Comparison of ENCODE assay signal across 24 cellular contexts in the genomic region with DNA sequence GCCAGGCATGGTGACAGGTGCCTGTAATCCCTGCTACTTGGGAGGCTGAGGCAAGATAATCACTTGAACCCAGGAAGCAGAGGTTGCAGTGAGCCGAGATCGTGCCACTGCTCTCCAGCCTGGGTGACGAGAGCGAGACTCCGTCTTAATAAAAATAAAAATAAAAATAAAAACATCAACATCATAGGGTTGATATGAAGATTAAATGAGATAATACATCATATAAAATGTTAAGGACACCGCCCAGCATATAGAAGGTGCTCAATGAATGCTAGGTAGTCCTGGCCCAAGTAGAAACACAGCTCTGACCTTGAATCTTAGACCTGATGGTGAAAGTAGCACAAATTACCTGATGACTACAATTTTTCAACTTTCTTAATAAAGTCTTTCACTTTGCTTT.
"Had no signal": no experiment of that assay in that cellular context is flagged by ENCODE, and none has a peak within 500 bp of the region (broad histone marks: within the 10 kb centered on the region; RNA-seq: fewer than 3 reads in every experiment).

No MANE protein-coding gene starts in this region.

- H3K36me3 ChIP-seq: stomach, suprapubic skin, thoracic aorta, thyroid gland, tibial artery, tibial nerve, transverse colon, upper lobe of left lung, upper lobe of right lung, uterus, vagina had no signal

- H3K27me3 ChIP-seq: testis, upper lobe of left lung had no signal

- H3K4me3 ChIP-seq: stomach, suprapubic skin, testis, thoracic aorta, thyroid gland, tibial artery, tibial nerve, transverse colon, upper lobe of left lung, upper lobe of right lung, uterus, vagina had no signal

- DNase-seq: stimulated activated CD4-positive, alpha-beta T cell treated with anti-CD3 and anti-CD28 coated beads, Interleukin-2, amount 100 ng/mL, for 48 hours; stimulated activated CD4-positive, alpha-beta T cell treated with anti-CD3 and anti-CD28 coated beads, Interleukin-4, amount 100 ng/mL, for 1 hour; stimulated activated CD4-positive, alpha-beta T cell treated with anti-CD3 and anti-CD28 coated beads, Interleukin-4, amount 100 ng/mL, for 24 hours; stimulated activated CD4-positive, alpha-beta T cell treated with anti-CD3 and anti-CD28 coated beads, Interleukin-4, amount 100 ng/mL, for 4 hours; stimulated activated CD8-positive, alpha-beta memory T cell treated with anti-CD3 and anti-CD28 coated beads, Interleukin-4, amount 100 ng/mL, for 48 hours; stimulated activated naive B cell treated with anti-CD40 and anti-IgM and Interleukin-4, amounts not matched to agents 10 μg/mL and 1 μg/mL and 100 μg/mL, for 72 hours; stimulated activated naive CD4-positive, alpha-beta T cell; stimulated activated naive CD4-positive, alpha-beta T cell treated with Interleukin-2 at 50 U/mL for 16 hours; stimulated activated naive CD8-positive, alpha-beta T cell treated with anti-CD3 and anti-CD28 coated beads, Interleukin-15, amount 100 ng/mL, for 72 hours; stimulated activated naive CD8-positive, alpha-beta T cell treated with anti-CD3 and anti-CD28 coated beads, Interleukin-15, Interleukin-2, amounts not matched to agents 100 U/mL and 50 U/mL, for 24 hours; stomach; substantia nigra; testis; thyroid gland; tibial artery; transverse colon; trophoblast cell; upper lobe of left lung; upper lobe of right lung; uterus had no signal

- H3K4me1 ChIP-seq: stomach, suprapubic skin, testis, thyroid gland, tibial artery, tibial nerve, transverse colon, upper lobe of left lung, upper lobe of right lung, uterus, vagina had no signal

- H3K9me3 ChIP-seq: stomach, suprapubic skin, testis, thoracic aorta, thyroid gland, tibial artery, tibial nerve, transverse colon, upper lobe of left lung, upper lobe of right lung, uterus, vagina had no signal

- H3K27ac ChIP-seq: stomach, suprapubic skin, testis, thoracic aorta, thyroid gland, tibial artery, tibial nerve, transverse colon, upper lobe of left lung, upper lobe of right lung, uterus, vagina had no signal
